In the genomic region with DNA sequence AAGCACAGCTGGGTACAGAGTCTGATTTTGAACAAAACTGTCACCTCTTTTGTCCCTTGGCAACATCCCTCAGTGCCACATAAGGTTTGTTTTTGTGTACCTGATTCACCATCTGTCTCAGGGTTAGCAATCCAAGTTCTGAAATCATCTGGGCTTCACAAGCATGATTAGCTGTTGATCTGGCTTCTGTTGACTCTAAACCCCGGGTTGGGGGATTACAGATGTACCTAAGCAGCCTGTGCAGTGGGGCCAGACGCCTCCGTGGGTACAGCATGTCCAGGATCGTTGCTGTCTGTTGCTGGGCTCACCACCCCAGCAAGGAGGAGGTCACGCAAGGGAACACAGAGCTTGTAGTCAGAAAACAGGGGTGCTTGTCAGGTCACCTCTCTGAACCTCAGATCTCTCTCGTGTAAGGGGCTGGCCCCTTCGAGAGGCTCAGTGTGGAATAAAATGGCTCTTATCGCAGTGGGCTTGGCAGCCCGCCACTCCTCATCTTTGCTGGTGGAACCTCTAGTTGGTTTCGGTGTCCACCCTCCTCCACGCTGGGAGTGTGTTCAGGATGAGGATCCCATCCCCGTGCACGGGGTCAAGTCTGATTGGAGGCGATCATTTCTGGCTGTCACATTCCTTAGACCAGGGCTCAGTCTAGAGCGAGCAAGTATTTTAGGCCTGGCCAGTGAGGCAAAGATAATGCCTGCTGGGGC, we compare ENCODE assay signal across 13 cellular contexts. TPM values are rescaled to one million over a fixed set of nuclear protein-coding genes. Genes with fewer than 3 reads are reported as not detected.
DNase-seq lines count a peak whose midpoint lies in the region; ATAC-seq and TF ChIP-seq lines count a peak whose summit lies in the region.
"Had no signal": no experiment of that assay in that cellular context is flagged by ENCODE, and none has a peak within 500 bp of the region (broad histone marks: within the 10 kb centered on the region; RNA-seq: fewer than 3 reads in every experiment).

No MANE protein-coding gene starts in this region.

- no peaks in the 10 kb centered on the region for H3K9me1 ChIP-seq in IMR-90 (ENCODE audit: insufficient read depth, low read length)

- H2BK15ac ChIP-seq in IMR-90 (ENCODE audit: low read depth, low read length) = no peak overlapping the region

- H3K4me1 ChIP-seq in CD8-positive, alpha-beta memory T cell (ENCODE audit: insufficient read depth, low read length) = peaks cover 50% of the 10 kb centered on the region
- H3K4me1 ChIP-seq in IMR-90 (ENCODE audit: control insufficient read depth, insufficient read depth, low read length) = no peaks in the 10 kb centered on the region
- H3K4me1 ChIP-seq in vagina = no peaks in the 10 kb centered on the region

- no peak overlapping the region for H2AFZ ChIP-seq in IMR-90 (replicated peaks; ENCODE audit: low read length, poor library complexity)

- no peak for DNase-seq in CD8-positive, alpha-beta memory T cell
- DNase-seq in IMR-90 = no peak
- no peak for DNase-seq in activated T-helper 2 cell treated with anti-CD3 and anti-CD28 coated beads, Interferon-gamma antibody, Interleukin-2, Interleukin-4, amounts not matched to agents 10 μg/mL and 5 μg/mL and 100 μg/mL, durations not matched to agents 14 hours and 24 hours and 36 hours (ENCODE audit: low spot score)
- peak; percentile 38 for DNase-seq in naive B cell
- no peak for DNase-seq in NCI-H1092 (lab: John Stamatoyannopoulos, UW)
- no peak for DNase-seq in vagina (ENCODE audit: extremely low spot score in 2 of 2)
- DNase-seq: heart left ventricle, SHP77, T-helper 9 cell had no signal

- peaks cover 0 to 2% of the 10 kb centered on the region in 2 donors for H3K27me3 Mint-ChIP-seq in CD8-positive, alpha-beta memory T cell
- peaks cover 4% of the 10 kb centered on the region for H3K27me3 Mint-ChIP-seq in activated T-helper 2 cell treated with anti-CD3 and anti-CD28 coated beads, Interferon-gamma antibody, Interleukin-2, Interleukin-4, amounts not matched to agents 10 μg/mL and 5 μg/mL and 100 μg/mL, durations not matched to agents 14 hours and 24 hours and 36 hours (ENCODE audit: low read depth)
- H3K27me3 Mint-ChIP-seq in naive B cell = no peaks in the 10 kb centered on the region

- WGBS in IMR-90 (ENCODE audit: extremely low coverage in 2 of 2, insufficient read length in 1 of 2), 2 experiments = 56% methylated on average over 5 of the region's 15 CpGs; no CpG with 5 or more reads in 1 of the 2 experiments

- BruUV-seq in IMR-90 (replicated peaks; lab: Mats Ljungman, UMichigan) = no TSS peak

- dilution Hi-C loops in IMR-90 (cut with HindIII; ENCODE audit: low sequenced_read_pairs, unreplicated experiment) = no loop called here

- H4K8ac ChIP-seq in IMR-90 (ENCODE audit: low read depth in 2 of 2, low read length in 2 of 2) = no peak overlapping the region

- H3K9me3 Mint-ChIP-seq in CD8-positive, alpha-beta memory T cell = peaks cover 0 to 3% (median 0%) of the 10 kb centered on the region in 5 donors
- peaks cover 10% of the 10 kb centered on the region for H3K9me3 Mint-ChIP-seq in activated T-helper 2 cell treated with anti-CD3 and anti-CD28 coated beads, Interferon-gamma antibody, Interleukin-2, Interleukin-4, amounts not matched to agents 10 μg/mL and 5 μg/mL and 100 μg/mL, durations not matched to agents 14 hours and 24 hours and 36 hours
- H3K9me3 Mint-ChIP-seq in naive B cell = peaks cover 0 to 4% (median 2%) of the 10 kb centered on the region in 7 donors

- no peak overlapping the region for H3K56ac ChIP-seq in IMR-90 (ENCODE audit: extremely low read depth, insufficient read depth, low read length)

- H3K4me1 Mint-ChIP-seq in CD8-positive, alpha-beta memory T cell = peaks cover 62 to 64% (median 63%) of the 10 kb centered on the region in 3 donors
- H3K4me1 Mint-ChIP-seq in activated T-helper 2 cell treated with anti-CD3 and anti-CD28 coated beads, Interferon-gamma antibody, Interleukin-2, Interleukin-4, amounts not matched to agents 10 μg/mL and 5 μg/mL and 100 μg/mL, durations not matched to agents 14 hours and 24 hours and 36 hours (ENCODE audit: low read depth) = peaks cover 43% of the 10 kb centered on the region
- H3K4me1 Mint-ChIP-seq in naive B cell = peaks cover 85 to 97% (median 95%) of the 10 kb centered on the region in 3 donors

- no peak overlapping the region for H2AK5ac ChIP-seq in IMR-90 (ENCODE audit: low read depth, low read length)

- no peaks in the 10 kb centered on the region for H3K9me3 ChIP-seq in CD8-positive, alpha-beta memory T cell (ENCODE audit: low read length)
- no peaks in the 10 kb centered on the region for H3K9me3 ChIP-seq in IMR-90 (ENCODE audit: control insufficient read depth, insufficient read depth, low read length)
- H3K9me3 ChIP-seq in vagina = no peaks in the 10 kb centered on the region
- H3K9me3 ChIP-seq: thoracic aorta had no signal

- H2BK5ac ChIP-seq in IMR-90 (ENCODE audit: low read depth, low read length, poor library complexity, severe bottlenecking) = no peak overlapping the region

- H3K23ac ChIP-seq in IMR-90 (ENCODE audit: low read depth, low read length) = no peak overlapping the region

- no peak overlapping the region for H2BK120ac ChIP-seq in IMR-90 (ENCODE audit: low read depth, low read length)

- no peaks in the 10 kb centered on the region for H3K36me3 Mint-ChIP-seq in CD8-positive, alpha-beta memory T cell
- peaks cover 6% of the 10 kb centered on the region for H3K36me3 Mint-ChIP-seq in activated T-helper 2 cell treated with anti-CD3 and anti-CD28 coated beads, Interferon-gamma antibody, Interleukin-2, Interleukin-4, amounts not matched to agents 10 μg/mL and 5 μg/mL and 100 μg/mL, durations not matched to agents 14 hours and 24 hours and 36 hours (ENCODE audit: low read depth)
- peaks cover 7 to 28% of the 10 kb centered on the region in 2 donors for H3K36me3 Mint-ChIP-seq in naive B cell

- no peaks in the 10 kb centered on the region for H3K36me3 ChIP-seq in CD8-positive, alpha-beta memory T cell (ENCODE audit: insufficient read depth, low read length)
- no peaks in the 10 kb centered on the region for H3K36me3 ChIP-seq in IMR-90 (ENCODE audit: control insufficient read depth, insufficient read depth, low read length)
- no peaks in the 10 kb centered on the region for H3K36me3 ChIP-seq in vagina
- H3K36me3 ChIP-seq: heart left ventricle, thoracic aorta had no signal

- no peak overlapping the region for H4K5ac ChIP-seq in IMR-90 (ENCODE audit: low read depth, low read length)

- H3K14ac ChIP-seq in IMR-90 (replicated peaks; ENCODE audit: low read depth, low read length) = no peak overlapping the region

- H2BK20ac ChIP-seq in IMR-90 (ENCODE audit: low read depth, low read length) = no peak overlapping the region

- no peak overlapping the region for H3K27ac ChIP-seq in CD8-positive, alpha-beta memory T cell (ENCODE audit: low read depth, low read length)
- no peak overlapping the region for H3K27ac ChIP-seq in IMR-90 (ENCODE audit: insufficient read depth, low read length)
- no peak overlapping the region for H3K27ac ChIP-seq in vagina
- H3K27ac ChIP-seq: C4-2B, thoracic aorta had no signal

- no peak overlapping the region for H4K91ac ChIP-seq in IMR-90 (ENCODE audit: insufficient read depth, low read depth, low read length)

- no peak overlapping the region for H3K4me2 ChIP-seq in IMR-90 (ENCODE audit: low read depth, low read length)

- TF ChIP-seq CTCF in IMR-90 (conservative IDR thresholded peaks at IDR 0.05; ENCODE audit: low read depth, low read length) (no peak), vagina (IDR thresholded peaks at IDR 0.05) (no peak)

- no peaks in the 10 kb centered on the region for H4K20me1 ChIP-seq in IMR-90 (ENCODE audit: insufficient read depth, low read length)

- H2AK9ac ChIP-seq in IMR-90 (replicated peaks; ENCODE audit: low read depth, low read length, poor library complexity) = peak overlapping the region; percentile 3

- peak overlapping the region in 6 of 7 donors; percentile 27 to 85 (median 82) for H3K4me3 Mint-ChIP-seq in CD8-positive, alpha-beta memory T cell
- no peak overlapping the region for H3K4me3 Mint-ChIP-seq in activated T-helper 2 cell treated with anti-CD3 and anti-CD28 coated beads, Interferon-gamma antibody, Interleukin-2, Interleukin-4, amounts not matched to agents 10 μg/mL and 5 μg/mL and 100 μg/mL, durations not matched to agents 14 hours and 24 hours and 36 hours (ENCODE audit: low read depth)
- peak overlapping the region; percentile 89 to 99 (median 96) for H3K4me3 Mint-ChIP-seq in naive B cell

- no peak overlapping the region for H3K18ac ChIP-seq in IMR-90 (ENCODE audit: low read depth, low read length)

- no peak for TF ChIP-seq RAD21 in IMR-90 (IDR thresholded peaks at IDR 0.05; ENCODE audit: low read length)

- in situ Hi-C loops in IMR-90 (cut with MboI; ENCODE audit: low sequenced_read_pairs) = no loop called here

- POLR2A ChIA-PET in CD8-positive, alpha-beta memory T cell (lab: Charles Lee) = interaction anchor here (0.7 to 4.2 kb wide), 5 partner anchors 10 to 40 kb away, joined by 3 to 21 read pairs (median 7); partner anchors contain the start of gene ZNF831
- POLR2A ChIA-PET in IMR-90 (lab: Charles Lee; ENCODE audit: unreplicated experiment) = no interaction called here

- CTCF ChIA-PET in CD8-positive, alpha-beta memory T cell (lab: Charles Lee) = interaction anchor here (0.7 to 6.1 kb wide), 6 partner anchors 12 to 83 kb away, joined by 3 to 37 read pairs (median 3); no protein-coding TSS in a partner anchor
- CTCF ChIA-PET in IMR-90 (lab: Yijun Ruan, JAX) = no interaction called here

- peak overlapping the region; percentile 24 to 100 (median 99) for H3K27ac Mint-ChIP-seq in CD8-positive, alpha-beta memory T cell
- peak overlapping the region; percentile 33 for H3K27ac Mint-ChIP-seq in activated T-helper 2 cell treated with anti-CD3 and anti-CD28 coated beads, Interferon-gamma antibody, Interleukin-2, Interleukin-4, amounts not matched to agents 10 μg/mL and 5 μg/mL and 100 μg/mL, durations not matched to agents 14 hours and 24 hours and 36 hours
- peak overlapping the region; percentile 99 to 100 (median 100) for H3K27ac Mint-ChIP-seq in naive B cell

- peak overlapping the region; percentile 17 for H3K4me3 ChIP-seq in CD8-positive, alpha-beta memory T cell (ENCODE audit: low read length)
- H3K4me3 ChIP-seq in IMR-90 (ENCODE audit: insufficient read depth, low read depth, low read length) (no peak overlapping the region), vagina (no peak overlapping the region)
- H3K4me3 ChIP-seq: heart left ventricle, thoracic aorta had no signal

- H3K9ac ChIP-seq in IMR-90 (ENCODE audit: low read depth, low read length) = no peak overlapping the region

- TF ChIP-seq POLR2A in IMR-90 (IDR thresholded peaks at IDR 0.05; ENCODE audit: low read depth, low read length) (no peak), vagina (IDR thresholded peaks at IDR 0.05) (no peak)

- no peak overlapping the region for H3K4ac ChIP-seq in IMR-90 (ENCODE audit: low read depth, low read length)

- H3K79me1 ChIP-seq in IMR-90 (ENCODE audit: low read depth in 1 of 2, low read length in 2 of 2) = no peaks in the 10 kb centered on the region

- no peaks in the 10 kb centered on the region for H3K27me3 ChIP-seq in CD8-positive, alpha-beta memory T cell (ENCODE audit: insufficient read depth, low read length, poor library complexity, severe bottlenecking)
- 0 out of 2 replicates have a peak, but pooled peaks cover 2% of the 10 kb centered on the region for H3K27me3 ChIP-seq in IMR-90 (ENCODE audit: control insufficient read depth, insufficient read depth, low read length)
- H3K27me3 ChIP-seq in vagina = no peaks in the 10 kb centered on the region

- intact Hi-C loops in IMR-90 (cut with micrococcal nuclease) = no loop called here
- intact Hi-C loops in activated T-helper 2 cell treated with anti-CD3 and anti-CD28 coated beads, Interferon-gamma antibody, Interleukin-2, Interleukin-4, amounts not matched to agents 10 μg/mL and 5 μg/mL and 100 μg/mL, durations not matched to agents 14 hours and 24 hours and 36 hours (cut with micrococcal nuclease) = no loop called here
- intact Hi-C loops in vagina (cut with DNase I) = no loop called here

- ATAC-seq in IMR-90 (ENCODE audit: low read depth) (no peak), naive B cell (ENCODE audit: low read depth in 2 of 2) (peak in 1 of 2 donors; percentile 13), HG02938 (IDR thresholded peaks at IDR 0.05; ENCODE audit: unreplicated experiment) (no peak)
- ATAC-seq: heart left ventricle had no signal

RNA-seq across cellular contexts. Expression of gene ZNF831, which starts 39.1 kb away (rescaled TPM):
- total RNA-seq in CD8-positive, alpha-beta memory T cell = 1 to 10 TPM; 6.4 to 6.9 TPM
- 12.1 TPM for polyA plus RNA-seq in CD8-positive, alpha-beta memory T cell
- total RNA-seq in IMR-90 (2012; rRNA removed) (not detected in 2 replicates), vagina (2.2 TPM)
- polyA plus RNA-seq in IMR-90 (2012; rRNA removed) (not detected in 2 replicates), naive B cell (ENCODE audit: low read depth in 6 of 6) (1 to 10 TPM in 4 of 6 donors, under 1 TPM in 2; 0.66 to 2.6 (median 2.3) TPM)
- polyA plus RNA-seq in IMR-90 (2012; cell fraction: cytosol; rRNA removed) = not detected in 2 replicates
- polyA plus RNA-seq in IMR-90 (2012; cell fraction: nucleus; rRNA removed; ENCODE audit: low replicate concordance) = not detected in 2 replicates
- 3.0 and 3.3 TPM in 2 replicates for total RNA-seq in activated T-helper 2 cell treated with anti-CD3 and anti-CD28 coated beads, Interferon-gamma antibody, Interleukin-2, Interleukin-4, amounts not matched to agents 10 μg/mL and 5 μg/mL and 100 μg/mL, durations not matched to agents 14 hours and 24 hours and 36 hours
- total RNA-seq: progenitor cell of endocrine pancreas had no signal

Comparison
In these comparisons a context has a peak if more than half of its experiments do, and no peak if none do; other contexts are left out.
1. H3K27ac Mint-ChIP-seq: peak in every context shown above with its lines; median percentile 100 in naive B cell; 99 in CD8-positive, alpha-beta memory T cell; 33 in activated T-helper 2 cell treated with anti-CD3 and anti-CD28 coated beads, Interferon-gamma antibody, Interleukin-2, Interleukin-4, amounts not matched to agents 10 μg/mL and 5 μg/mL and 100 μg/mL, durations not matched to agents 14 hours and 24 hours and 36 hours.